In the genomic region with DNA sequence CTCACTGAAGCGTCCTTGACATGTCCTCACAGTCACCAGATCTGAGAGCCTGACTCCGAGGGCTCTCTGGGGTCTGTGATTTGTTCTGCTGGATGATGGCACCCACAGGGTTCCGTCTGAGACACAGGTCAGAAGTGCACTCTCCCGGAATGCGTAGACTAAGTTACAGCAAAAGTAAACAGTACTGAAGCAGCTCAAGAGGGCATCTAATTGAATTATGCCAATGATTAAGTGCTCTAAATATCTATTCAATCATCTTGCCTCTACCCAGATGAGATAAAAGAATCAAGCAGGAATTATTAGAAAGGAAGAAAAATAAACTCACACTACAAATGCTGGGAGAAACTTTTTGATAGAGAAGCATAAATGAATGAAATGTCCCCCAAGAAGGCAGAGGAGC, we compare ENCODE assay signal across 17 cellular contexts.
DNase-seq lines count a peak whose midpoint lies in the region; ATAC-seq and TF ChIP-seq lines count a peak whose summit lies in the region.
"Had no signal": no experiment of that assay in that cellular context is flagged by ENCODE, and none has a peak within 500 bp of the region (broad histone marks: within the 10 kb centered on the region; RNA-seq: fewer than 3 reads in every experiment).

No MANE protein-coding gene starts in this region.

- peaks cover 14% of the 10 kb centered on the region for H3K9me3 Mint-ChIP-seq in activated naive CD4-positive, alpha-beta T cell treated with anti-CD3 and anti-CD28 coated beads, Interleukin-2, amount 10 ng/mL, durations not matched to agents 7 days and 5 days
- peaks cover 7% of the 10 kb centered on the region for H3K9me3 Mint-ChIP-seq in activated naive CD4-positive, alpha-beta T cell treated with anti-CD3 and anti-CD28 coated beads for 36 hours

- H3K4me1 Mint-ChIP-seq in activated naive CD4-positive, alpha-beta T cell treated with anti-CD3 and anti-CD28 coated beads, Interleukin-2, amount 10 ng/mL, durations not matched to agents 7 days and 5 days, result no peaks in the 10 kb centered on the region
- no peaks in the 10 kb centered on the region for H3K4me1 Mint-ChIP-seq in activated naive CD4-positive, alpha-beta T cell treated with anti-CD3 and anti-CD28 coated beads for 36 hours (ENCODE audit: low read depth)
- H3K4me1 Mint-ChIP-seq: CD4-positive, CD25-positive, alpha-beta regulatory T cell; CD8-positive, alpha-beta memory T cell had no signal

- no peak overlapping the region for H3K27ac ChIP-seq in OCI-LY1 (ENCODE audit: low read depth, low read length, poor library complexity, severe bottlenecking)

- no peaks in the 10 kb centered on the region for H3K27me3 Mint-ChIP-seq in activated naive CD4-positive, alpha-beta T cell treated with anti-CD3 and anti-CD28 coated beads, Interleukin-2, amount 10 ng/mL, durations not matched to agents 7 days and 5 days
- H3K27me3 Mint-ChIP-seq in activated naive CD4-positive, alpha-beta T cell treated with anti-CD3 and anti-CD28 coated beads for 36 hours (ENCODE audit: low read depth), result no peaks in the 10 kb centered on the region
- H3K27me3 Mint-ChIP-seq: CD4-positive, CD25-positive, alpha-beta regulatory T cell; CD8-positive, alpha-beta memory T cell had no signal

- H3K36me3 Mint-ChIP-seq in activated naive CD4-positive, alpha-beta T cell treated with anti-CD3 and anti-CD28 coated beads, Interleukin-2, amount 10 ng/mL, durations not matched to agents 7 days and 5 days, result no peaks in the 10 kb centered on the region
- H3K36me3 Mint-ChIP-seq in activated naive CD4-positive, alpha-beta T cell treated with anti-CD3 and anti-CD28 coated beads for 36 hours (ENCODE audit: low read depth), result no peaks in the 10 kb centered on the region
- H3K36me3 Mint-ChIP-seq: CD4-positive, CD25-positive, alpha-beta regulatory T cell had no signal

- no peak for ATAC-seq in GM18858 (IDR thresholded peaks at IDR 0.05; ENCODE audit: unreplicated experiment)

- H3K4me2 ChIP-seq in OCI-LY1 (ENCODE audit: low read length), result no peak overlapping the region

- H3K9ac ChIP-seq in OCI-LY1 (ENCODE audit: low read length), result no peak overlapping the region

- no peak overlapping the region for H3K4me3 ChIP-seq in OCI-LY1 (ENCODE audit: low read depth, low read length, poor library complexity, severe bottlenecking)

- no peak for DNase-seq in activated naive CD4-positive, alpha-beta T cell treated with anti-CD3 and anti-CD28 coated beads, Interleukin-2, amount 10 ng/mL, durations not matched to agents 7 days and 5 days
- no peak for DNase-seq in activated naive CD4-positive, alpha-beta T cell treated with anti-CD3 and anti-CD28 coated beads for 36 hours
- DNase-seq in left kidney (ENCODE audit: low read depth, low spot score), result peak; percentile 46
- DNase-seq in retina, result peak; percentile 21
- no peak for DNase-seq in activated CD4-positive, alpha-beta T cell treated with anti-CD3 and anti-CD28 coated beads for 4 hours
- DNase-seq in stimulated activated CD4-positive, alpha-beta T cell treated with anti-CD3 and anti-CD28 coated beads, Interleukin-4, amount 100 ng/mL, for 4 hours, result no peak
- DNase-seq: BE2C; C1 segment of cervical spinal cord; CD4-positive, CD25-positive, alpha-beta regulatory T cell; CD8-positive, alpha-beta memory T cell; COR-L47; DMS 273 treated with DMSO at 0.1 percent for 48 hours; DMS53; GDM1; H9 had no signal

- no peak for TF ChIP-seq CTCF in OCI-LY1 (IDR thresholded peaks at IDR 0.05; ENCODE audit: low read length)

- H3K27me3 ChIP-seq in OCI-LY1 (ENCODE audit: insufficient read depth, low read length), result no peaks in the 10 kb centered on the region
- H3K27me3 ChIP-seq: BE2C had no signal

- H3F3A ChIP-seq in OCI-LY1 (ENCODE audit: insufficient read depth, low read length), result no peaks in the 10 kb centered on the region

- H3K27ac Mint-ChIP-seq in activated naive CD4-positive, alpha-beta T cell treated with anti-CD3 and anti-CD28 coated beads, Interleukin-2, amount 10 ng/mL, durations not matched to agents 7 days and 5 days, result peak overlapping the region; percentile 8
- H3K27ac Mint-ChIP-seq in activated naive CD4-positive, alpha-beta T cell treated with anti-CD3 and anti-CD28 coated beads for 36 hours, result no peak overlapping the region
- H3K27ac Mint-ChIP-seq: CD4-positive, CD25-positive, alpha-beta regulatory T cell; CD8-positive, alpha-beta memory T cell; H9 had no signal

- H3K9me2 ChIP-seq in OCI-LY1 (ENCODE audit: low read depth, low read length), result no peaks in the 10 kb centered on the region

- CTCF ChIA-PET in activated naive CD4-positive, alpha-beta T cell treated with anti-CD3 and anti-CD28 coated beads, Interleukin-2, amount 10 ng/mL, durations not matched to agents 7 days and 5 days (lab: Charles Lee), result no interaction called here
- CTCF ChIA-PET in activated naive CD4-positive, alpha-beta T cell treated with anti-CD3 and anti-CD28 coated beads for 36 hours (lab: Charles Lee), result no interaction called here

- no peaks in the 10 kb centered on the region for H3K79me2 ChIP-seq in OCI-LY1 (ENCODE audit: insufficient read depth, low read length)

- H2AFZ ChIP-seq in OCI-LY1 (ENCODE audit: low read length), result peak overlapping the region; percentile 41; the same call in 1 of the 2 replicates

- H3K36me3 ChIP-seq in OCI-LY1 (ENCODE audit: insufficient read depth, low read length), result no peaks in the 10 kb centered on the region
- H3K36me3 ChIP-seq: BE2C had no signal

- peaks cover 12% of the 10 kb centered on the region; the same call in 1 of the 2 replicates for H3K9me3 ChIP-seq in OCI-LY1 (ENCODE audit: low read length)
- H3K9me3 ChIP-seq: BE2C had no signal

- intact Hi-C loops in activated naive CD4-positive, alpha-beta T cell treated with anti-CD3 and anti-CD28 coated beads for 36 hours (cut with micrococcal nuclease), result no loop called here

- H3K4me1 ChIP-seq in OCI-LY1 (ENCODE audit: insufficient read depth, low read length, severe bottlenecking), result peaks cover 10% of the 10 kb centered on the region
- H3K4me1 ChIP-seq: BE2C had no signal

- H4K20me1 ChIP-seq in OCI-LY1 (ENCODE audit: insufficient read depth, low read length), result no peaks in the 10 kb centered on the region

- no peak overlapping the region for H3K4me3 Mint-ChIP-seq in activated naive CD4-positive, alpha-beta T cell treated with anti-CD3 and anti-CD28 coated beads, Interleukin-2, amount 10 ng/mL, durations not matched to agents 7 days and 5 days
- no peak overlapping the region for H3K4me3 Mint-ChIP-seq in activated naive CD4-positive, alpha-beta T cell treated with anti-CD3 and anti-CD28 coated beads for 36 hours
- H3K4me3 Mint-ChIP-seq: CD4-positive, CD25-positive, alpha-beta regulatory T cell; CD8-positive, alpha-beta memory T cell; H9 had no signal

Comparison
In these comparisons a context has a peak if more than half of its experiments do, and no peak if none do; other contexts are left out.
1. DNase-seq: peak in left kidney (single experiment) and retina (single experiment); none in activated naive CD4-positive, alpha-beta T cell treated with anti-CD3 and anti-CD28 coated beads, Interleukin-2, amount 10 ng/mL, durations not matched to agents 7 days and 5 days (single experiment), activated naive CD4-positive, alpha-beta T cell treated with anti-CD3 and anti-CD28 coated beads for 36 hours (single experiment), activated CD4-positive, alpha-beta T cell treated with anti-CD3 and anti-CD28 coated beads for 4 hours (0 of 2) and stimulated activated CD4-positive, alpha-beta T cell treated with anti-CD3 and anti-CD28 coated beads, Interleukin-4, amount 100 ng/mL, for 4 hours (0 of 2).